1 cellular context compared by ENCODE assay signal in genomic region chr2:179796213-179797007, GRCh38.
TF ChIP-seq lines count a peak whose summit lies in the region.

No MANE protein-coding gene starts in this region.

TF ChIP-seq in WTC11, 78 proteins besides CTCF, POLR2A, EP300 and RAD21 (continued from another document):
- TF ChIP-seq FOXP4 (CRISPR knock-in tag; IDR thresholded peaks at IDR 0.05) (no peak), FOXJ3 (CRISPR knock-in tag; IDR thresholded peaks at IDR 0.05; ENCODE audit: borderline replicate concordance) (no peak), GTF2I (CRISPR knock-in tag; conservative IDR thresholded peaks at IDR 0.05) (no peak)
